Comparison of ENCODE assay signal across 9 cellular contexts in the genomic region with DNA sequence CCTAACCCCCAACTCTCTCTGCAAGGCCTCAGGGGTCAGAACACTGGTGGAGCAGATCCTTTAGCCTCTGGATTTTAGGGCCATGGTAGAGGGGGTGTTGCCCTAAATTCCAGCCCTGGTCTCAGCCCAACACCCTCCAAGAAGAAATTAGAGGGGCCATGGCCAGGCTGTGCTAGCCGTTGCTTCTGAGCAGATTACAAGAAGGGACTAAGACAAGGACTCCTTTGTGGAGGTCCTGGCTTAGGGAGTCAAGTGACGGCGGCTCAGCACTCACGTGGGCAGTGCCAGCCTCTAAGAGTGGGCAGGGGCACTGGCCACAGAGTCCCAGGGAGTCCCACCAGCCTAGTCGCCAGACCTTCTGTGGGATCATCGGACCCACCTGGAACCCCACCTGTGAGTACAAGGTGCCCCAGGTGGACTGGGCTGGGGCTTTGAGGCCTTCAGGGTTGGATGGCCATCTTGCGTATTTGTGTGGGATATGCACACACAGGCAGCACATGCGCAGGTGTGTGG. TPM values are rescaled to one million over a fixed set of nuclear protein-coding genes. Genes with fewer than 3 reads are reported as not detected.
DNase-seq lines count a peak whose midpoint lies in the region; ATAC-seq and TF ChIP-seq lines count a peak whose summit lies in the region.
"Had no signal": no experiment of that assay in that cellular context is flagged by ENCODE, and none has a peak within 500 bp of the region (broad histone marks: within the 10 kb centered on the region; RNA-seq: fewer than 3 reads in every experiment).

A gene (plus strand): TSS at position 317 of the 513 bp plus-strand sequence. CDS start 1,456 bp downstream, outside the sequence.

- no peak for ATAC-seq in gastroesophageal sphincter
- no peak for ATAC-seq in HG03378 (IDR thresholded peaks at IDR 0.05; ENCODE audit: unreplicated experiment)

- peak within 1 kb of the TSS; percentile 93 for H3K9ac ChIP-seq in SK-N-MC (ENCODE audit: insufficient read length)

- peak within 1 kb of the TSS; percentile 72 for H3K4me3 ChIP-seq in SK-N-MC
- H3K4me3 ChIP-seq in gastroesophageal sphincter = no peak within 1 kb of the TSS
- H3K4me3 ChIP-seq in thyroid gland (replicated peaks in 1 of 3) = no peak within 1 kb of the TSS
- no peak within 1 kb of the TSS for H3K4me3 ChIP-seq in effector memory CD4-positive, alpha-beta T cell (ENCODE audit: insufficient read depth, low read depth, low read length, poor library complexity, severe bottlenecking)
- H3K4me3 ChIP-seq: prostate gland had no signal

- TF ChIP-seq POLR2A in gastroesophageal sphincter (IDR thresholded peaks at IDR 0.05) = no peak
- TF ChIP-seq POLR2A in thyroid gland (IDR thresholded peaks at IDR 0.05) = no peak

- peaks cover 0 to 37% (median 11%) of the 10 kb centered on the region in 3 donors for H3K4me1 ChIP-seq in gastroesophageal sphincter
- H3K4me1 ChIP-seq in thyroid gland = peaks cover 5 to 16% of the 10 kb centered on the region in 2 donors
- H3K4me1 ChIP-seq in effector memory CD4-positive, alpha-beta T cell (ENCODE audit: control insufficient read depth, insufficient read depth, low read length, poor library complexity, severe bottlenecking) = peaks cover under 1% of the 10 kb centered on the region
- H3K4me1 ChIP-seq: prostate gland had no signal

- intact Hi-C loops in thyroid gland (cut with DNase I) = no loop called here

- TF ChIP-seq CTCF in gastroesophageal sphincter (IDR thresholded peaks at IDR 0.05) = no peak
- TF ChIP-seq CTCF in thyroid gland (IDR thresholded peaks at IDR 0.05) = no peak

- peaks cover 26% of the 10 kb centered on the region for H3K27me3 ChIP-seq in gastroesophageal sphincter
- H3K27me3 ChIP-seq in thyroid gland = no peaks in the 10 kb centered on the region
- peaks cover 5% of the 10 kb centered on the region for H3K27me3 ChIP-seq in effector memory CD4-positive, alpha-beta T cell (replicated peaks; ENCODE audit: control insufficient read depth, insufficient read depth, low read length, poor library complexity, severe bottlenecking)

- H3K9me3 ChIP-seq in SK-N-MC (ENCODE audit: low read depth, low read length) (no peaks in the 10 kb centered on the region), gastroesophageal sphincter (no peaks in the 10 kb centered on the region), thyroid gland (no peaks in the 10 kb centered on the region)
- no peaks in the 10 kb centered on the region for H3K9me3 ChIP-seq in effector memory CD4-positive, alpha-beta T cell (ENCODE audit: control insufficient read depth, low read length)
- H3K9me3 ChIP-seq: prostate gland had no signal

- DNase-seq in COLO829 (ENCODE audit: low spot score) (peak; percentile 87), SK-N-MC (ENCODE audit: low read depth, low spot score) (no peak), putamen (ENCODE audit: low spot score) (peak; percentile 84), thyroid gland (no peak), HuH-7.5 (ENCODE audit: low spot score) (no peak)
- no peak for DNase-seq in effector memory CD4-positive, alpha-beta T cell

- TF ChIP-seq EP300 in gastroesophageal sphincter (IDR thresholded peaks at IDR 0.05) = no peak

- H3K36me3 ChIP-seq in SK-N-MC (ENCODE audit: insufficient read depth, low read length) (no peaks in the 10 kb centered on the region), gastroesophageal sphincter (no peaks in the 10 kb centered on the region), thyroid gland (no peaks in the 10 kb centered on the region)
- no peaks in the 10 kb centered on the region for H3K36me3 ChIP-seq in effector memory CD4-positive, alpha-beta T cell (ENCODE audit: control insufficient read depth, insufficient read depth, low read length)
- H3K36me3 ChIP-seq: prostate gland had no signal

- H3K27ac ChIP-seq in SK-N-MC = peak within 1 kb of the TSS; percentile 99
- H3K27ac ChIP-seq in gastroesophageal sphincter = peak within 1 kb of the TSS in 3 of 4 donors; percentile 62 to 71 (median 69)
- no peak within 1 kb of the TSS for H3K27ac ChIP-seq in thyroid gland
- no peak within 1 kb of the TSS for H3K27ac ChIP-seq in effector memory CD4-positive, alpha-beta T cell (ENCODE audit: insufficient read depth, low read length, poor library complexity, severe bottlenecking)
- H3K27ac ChIP-seq: prostate gland had no signal

- WGBS in gastroesophageal sphincter (ENCODE audit: low coverage in 1 of 2), 2 donors = 100% methylated on average over 1 of the region's 8 CpGs
- 92 to 93% methylated on average over 6 to 8 of the region's 8 CpGs for WGBS in thyroid gland, 2 donors

RNA-seq across cellular contexts. Expression of the gene that starts here (rescaled TPM):
- total RNA-seq in gastroesophageal sphincter (1 to 10 TPM; 3.0 to 4.0 (median 3.4) TPM), thyroid gland (1 to 10 TPM in 3 of 4 donors, under 1 TPM in 1; 0.67 to 3.3 (median 1.9) TPM)

Comparison
In these comparisons a context has a peak if more than half of its experiments do, and no peak if none do; other contexts are left out.
1. DNase-seq: peak in COLO829 (single experiment) and putamen (single experiment); none in SK-N-MC (single experiment), thyroid gland (0 of 2), HuH-7.5 (single experiment) and effector memory CD4-positive, alpha-beta T cell (0 of 3).
2. H3K27ac ChIP-seq: peak in SK-N-MC (single experiment) and gastroesophageal sphincter (3 of 4); none in thyroid gland (0 of 3) and effector memory CD4-positive, alpha-beta T cell (single experiment).